ENCODE assay signal across 10 cellular contexts in genomic region chr2:238136820-238137537, GRCh38. TPM values are rescaled to one million over a fixed set of nuclear protein-coding genes. Genes with fewer than 3 reads are reported as not detected.
DNase-seq lines count a peak whose midpoint lies in the region; ATAC-seq and TF ChIP-seq lines count a peak whose summit lies in the region.
"Had no signal": no experiment of that assay in that cellular context is flagged by ENCODE, and none has a peak within 500 bp of the region (broad histone marks: within the 10 kb centered on the region; RNA-seq: fewer than 3 reads in every experiment).

No MANE protein-coding gene starts in this region.

- H3K27ac ChIP-seq in HL-60 (replicated peaks): peak overlapping the region; percentile 29; the same call in 1 of the 2 replicates
- no peak overlapping the region for H3K27ac ChIP-seq in adrenal gland
- peak overlapping the region; percentile 71 to 91 for H3K27ac ChIP-seq in tibial artery
- no peak overlapping the region for H3K27ac ChIP-seq in ovary

- H3K9me3 Mint-ChIP-seq in nephron progenitor cell: no peaks in the 10 kb centered on the region
- H3K9me3 Mint-ChIP-seq: activated B cell treated with CpG ODN at 0.5 μM for 24 hours; activated naive CD4-positive, alpha-beta T cell treated with anti-CD3 and anti-CD28 coated beads for 36 hours had no signal

- H3K27ac Mint-ChIP-seq in nephron progenitor cell: no peak overlapping the region
- H3K27ac Mint-ChIP-seq: activated B cell treated with CpG ODN at 0.5 μM for 24 hours; activated naive CD4-positive, alpha-beta T cell treated with anti-CD3 and anti-CD28 coated beads for 36 hours had no signal

- TF ChIP-seq EP300 in ovary (IDR thresholded peaks at IDR 0.05): no peak

- no peaks in the 10 kb centered on the region for H3K36me3 ChIP-seq in adrenal gland (replicated peaks in 1 of 2)
- H3K36me3 ChIP-seq in tibial artery: peaks cover 8 to 9% (median 8%) of the 10 kb centered on the region in 3 donors
- H3K36me3 ChIP-seq in ovary: no peaks in the 10 kb centered on the region

- peaks cover 4% of the 10 kb centered on the region for H3K27me3 Mint-ChIP-seq in nephron progenitor cell (ENCODE audit: low read depth, poor library complexity)
- H3K27me3 Mint-ChIP-seq: activated B cell treated with CpG ODN at 0.5 μM for 24 hours had no signal

- H3K9me3 ChIP-seq in adrenal gland (replicated peaks in 1 of 3) (no peaks in the 10 kb centered on the region), tibial artery (no peaks in the 10 kb centered on the region), ovary (no peaks in the 10 kb centered on the region)

- peak; percentile 81 to 96 for DNase-seq in HL-60 (ENCODE audit: low read depth in 1 of 2, low spot score in 1 of 2)
- DNase-seq in adrenal gland: peak in 6 of 7 donors; percentile 37 to 82 (median 50)
- peak; percentile 62 for DNase-seq in left ventricle myocardium superior
- DNase-seq in tibial artery: peak; percentile 45 to 89
- DNase-seq in ovary: no peak
- DNase-seq in foreskin melanocyte: no peak
- no peak for DNase-seq in nephron progenitor cell
- DNase-seq: activated B cell treated with CpG ODN at 0.5 μM for 24 hours; activated naive CD4-positive, alpha-beta T cell treated with anti-CD3 and anti-CD28 coated beads for 36 hours; mesendoderm had no signal

- intact Hi-C loops in adrenal gland (cut with DNase I) (no loop called here), left ventricle myocardium superior (cut with micrococcal nuclease) (no loop called here), tibial artery (cut with DNase I; ENCODE audit: low total_unique reads) (loop anchor here (5.0 kb wide), 1 partner anchor 280 kb away; the partner anchor contains the start of gene RAMP1), ovary (cut with DNase I) (no loop called here)

- peak; percentile 4 for ATAC-seq in left ventricle myocardium superior

- WGBS in adrenal gland, 4 donors: 68 to 75% (median 72%) methylated on average over 14 of the region's 14 CpGs
- WGBS in ovary, 3 donors: 56 to 62% (median 61%) methylated on average over 14 of the region's 14 CpGs

- no peak overlapping the region for H3K4me3 ChIP-seq in HL-60 (replicated peaks; ENCODE audit: insufficient read depth, low read length)
- H3K4me3 ChIP-seq in adrenal gland: no peak overlapping the region
- H3K4me3 ChIP-seq in tibial artery: no peak overlapping the region
- no peak overlapping the region for H3K4me3 ChIP-seq in ovary

- TF ChIP-seq CTCF in HL-60 (IDR thresholded peaks at IDR 0.05; ENCODE audit: insufficient read depth, low read length): no peak
- TF ChIP-seq CTCF in adrenal gland (IDR thresholded peaks at IDR 0.05): no peak
- no peak for TF ChIP-seq CTCF in tibial artery (IDR thresholded peaks at IDR 0.05)
- TF ChIP-seq CTCF in ovary (IDR thresholded peaks at IDR 0.05): no peak
- TF ChIP-seq CTCF in nephron progenitor cell (IDR thresholded peaks at IDR 0.05): no peak

- H3K27me3 ChIP-seq in HL-60 (ENCODE audit: insufficient read depth, poor library complexity, severe bottlenecking): no peaks in the 10 kb centered on the region
- H3K27me3 ChIP-seq in adrenal gland: no peaks in the 10 kb centered on the region
- no peaks in the 10 kb centered on the region for H3K27me3 ChIP-seq in tibial artery
- no peaks in the 10 kb centered on the region for H3K27me3 ChIP-seq in ovary

- H3K36me3 Mint-ChIP-seq in nephron progenitor cell (ENCODE audit: low read depth): no peaks in the 10 kb centered on the region

- H3K4me1 Mint-ChIP-seq in nephron progenitor cell: peaks cover 44% of the 10 kb centered on the region

- TF ChIP-seq POLR2A in adrenal gland (IDR thresholded peaks at IDR 0.05) (no peak), ovary (IDR thresholded peaks at IDR 0.05) (no peak)

- H3K4me3 Mint-ChIP-seq in nephron progenitor cell: no peak overlapping the region
- H3K4me3 Mint-ChIP-seq: activated B cell treated with CpG ODN at 0.5 μM for 24 hours; activated naive CD4-positive, alpha-beta T cell treated with anti-CD3 and anti-CD28 coated beads for 36 hours had no signal

- H3K4me1 ChIP-seq in adrenal gland (replicated peaks in 1 of 2) (no peaks in the 10 kb centered on the region), tibial artery (peaks cover 0 to 57% (median 46%) of the 10 kb centered on the region in 4 donors), ovary (ENCODE audit: insufficient read depth) (no peaks in the 10 kb centered on the region)

RNA-seq across cellular contexts. Expression of gene KLHL30, which starts 1.5 kb away (rescaled TPM):
- total RNA-seq in adrenal gland (1 to 10 TPM in 1 of 8 donors, under 1 TPM in 4, not detected in 3; 0.10 to 4.3 (median 0.19) TPM), left ventricle myocardium superior (22.0 TPM), ovary (under 1 TPM in 6 of 7 donors, not detected in 1; 0.08 to 0.74 (median 0.26) TPM)
- polyA plus RNA-seq in adrenal gland (under 1 TPM in 2 of 3 donors, not detected in 1; 0.13 to 0.24 TPM), ovary (under 1 TPM; 0.20 to 0.24 TPM)
- total RNA-seq: activated B cell treated with CpG ODN at 0.5 μM for 24 hours; activated naive CD4-positive, alpha-beta T cell treated with anti-CD3 and anti-CD28 coated beads for 36 hours had no signal

RNA-seq across cellular contexts. Expression of gene ERFE, which starts 21.8 kb away (rescaled TPM):
- under 1 TPM in 1 of 8 donors, not detected in 7; 0.36 TPM for total RNA-seq in adrenal gland
- polyA plus RNA-seq in adrenal gland: under 1 TPM in 1 of 3 donors, not detected in 2; 0.10 TPM
- not detected for total RNA-seq in left ventricle myocardium superior
- under 1 TPM in 4 of 7 donors, not detected in 3; 0.20 to 0.69 (median 0.34) TPM for total RNA-seq in ovary
- polyA plus RNA-seq in ovary: under 1 TPM in 1 of 2 donors, not detected in 1; 0.19 TPM
- total RNA-seq: activated B cell treated with CpG ODN at 0.5 μM for 24 hours had no signal

RNA-seq across cellular contexts. Expression of gene ESPNL, which starts 36.8 kb away (rescaled TPM):
- 1 to 10 TPM in 2 of 8 donors, under 1 TPM in 2, not detected in 4; 0.69 to 3.6 (median 1.0) TPM for total RNA-seq in adrenal gland
- polyA plus RNA-seq in adrenal gland: 1 to 10 TPM in 1 of 3 donors, under 1 TPM in 1, not detected in 1; 0.03 to 1.2 TPM
- total RNA-seq in left ventricle myocardium superior: not detected
- total RNA-seq in ovary: 10 to 100 TPM in 1 of 7 donors, 1 to 10 TPM in 2, under 1 TPM in 4; 0.11 to 12.9 (median 0.61) TPM
- polyA plus RNA-seq in ovary: 1 to 10 TPM in 1 of 2 donors, under 1 TPM in 1; 0.15 to 1.2 TPM

Comparison
In these comparisons a context has a peak if more than half of its experiments do, and no peak if none do; other contexts are left out.
1. DNase-seq: peak in HL-60 (2 of 2), adrenal gland (6 of 7), left ventricle myocardium superior (single experiment) and tibial artery (2 of 2); none in ovary (0 of 5), foreskin melanocyte (single experiment) and nephron progenitor cell (single experiment).
2. H3K27ac ChIP-seq: peak in HL-60 (single experiment) and tibial artery (2 of 2); none in adrenal gland (0 of 5) and ovary (0 of 2).